ENCODE assay signal across 1 cellular context in the genomic region with DNA sequence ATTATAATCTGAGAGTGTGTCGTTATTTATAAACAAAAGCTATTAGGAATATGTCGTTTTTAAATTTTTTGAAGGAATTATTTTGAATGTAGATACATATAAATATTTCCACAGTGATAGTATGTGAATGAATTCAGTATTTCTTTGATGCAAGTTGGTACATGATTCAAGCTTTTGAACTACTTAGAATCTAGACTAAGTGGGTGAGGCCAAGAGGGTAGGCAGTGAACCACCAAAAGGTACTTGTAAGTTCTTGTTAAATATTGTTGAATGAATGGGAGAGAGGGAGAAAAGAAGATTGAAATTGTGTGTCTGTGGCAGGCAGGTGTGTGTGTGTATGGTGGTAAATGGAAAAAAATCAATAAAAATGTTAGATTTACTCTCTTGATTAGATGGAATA.
TF ChIP-seq lines count a peak whose summit lies in the region.

No MANE protein-coding gene starts in this region.

TF ChIP-seq in H1, 55 proteins besides CTCF, POLR2A, EP300 and RAD21:
- TF ChIP-seq CHD1 (IDR thresholded peaks at IDR 0.05; ENCODE audit: low read depth, low read length) = no peak
- TF ChIP-seq MAFK (IDR thresholded peaks at IDR 0.05; ENCODE audit: low read depth, low read length) = no peak
- no peak for TF ChIP-seq ASH2L (IDR thresholded peaks at IDR 0.05; ENCODE audit: low read length)
- no peak for TF ChIP-seq SP1 (IDR thresholded peaks at IDR 0.05; ENCODE audit: low read depth, low read length)
- TF ChIP-seq BACH1 (IDR thresholded peaks at IDR 0.05; ENCODE audit: low read length) = no peak
- no peak for TF ChIP-seq EZH2 (IDR thresholded peaks at IDR 0.05; ENCODE audit: low read depth, low read length, severe bottlenecking)
